Comparison of ENCODE assay signal across 18 cellular contexts in genomic region chr10:95963992-95964391, GRCh38. TPM values are rescaled to one million over a fixed set of nuclear protein-coding genes. Genes with fewer than 3 reads are reported as not detected.
DNase-seq lines count a peak whose midpoint lies in the region; ATAC-seq lines count a peak whose summit lies in the region.
"Had no signal": no experiment of that assay in that cellular context is flagged by ENCODE, and none has a peak within 500 bp of the region (broad histone marks: within the 10 kb centered on the region; RNA-seq: fewer than 3 reads in every experiment).

No MANE protein-coding gene starts in this region.

- H3K27ac Mint-ChIP-seq in activated CD4-positive, alpha-beta T cell treated with anti-CD3 and anti-CD28 coated beads, Interleukin-2, amount 10 ng/mL, durations not matched to agents 7 days and 5 days: peak overlapping the region; percentile 87
- peak overlapping the region; percentile 88 for H3K27ac Mint-ChIP-seq in activated CD4-positive, alpha-beta memory T cell treated with anti-CD3 and anti-CD28 coated beads, Interleukin-2, amount 10 ng/mL, durations not matched to agents 7 days and 5 days
- H3K27ac Mint-ChIP-seq in naive thymus-derived CD4-positive, alpha-beta T cell: peak overlapping the region; percentile 48 to 84 (median 64)

- H3K27me3 ChIP-seq in naive thymus-derived CD4-positive, alpha-beta T cell (ENCODE audit: control insufficient read depth in 2 of 2, insufficient read depth in 2 of 2, low read length in 2 of 2): no peaks in the 10 kb centered on the region
- H3K27me3 ChIP-seq: breast epithelium, pancreas, sigmoid colon, SJCRH30 had no signal

- peaks cover 15% of the 10 kb centered on the region for H3K4me1 Mint-ChIP-seq in activated CD4-positive, alpha-beta T cell treated with anti-CD3 and anti-CD28 coated beads, Interleukin-2, amount 10 ng/mL, durations not matched to agents 7 days and 5 days
- peaks cover 23% of the 10 kb centered on the region for H3K4me1 Mint-ChIP-seq in activated CD4-positive, alpha-beta memory T cell treated with anti-CD3 and anti-CD28 coated beads, Interleukin-2, amount 10 ng/mL, durations not matched to agents 7 days and 5 days
- peaks cover 9 to 30% (median 27%) of the 10 kb centered on the region in 7 donors for H3K4me1 Mint-ChIP-seq in naive thymus-derived CD4-positive, alpha-beta T cell

- H3K27me3 Mint-ChIP-seq in activated CD4-positive, alpha-beta T cell treated with anti-CD3 and anti-CD28 coated beads, Interleukin-2, amount 10 ng/mL, durations not matched to agents 7 days and 5 days: no peaks in the 10 kb centered on the region
- peaks cover 3% of the 10 kb centered on the region for H3K27me3 Mint-ChIP-seq in activated CD4-positive, alpha-beta memory T cell treated with anti-CD3 and anti-CD28 coated beads, Interleukin-2, amount 10 ng/mL, durations not matched to agents 7 days and 5 days
- peaks cover 0 to 7% (median 0%) of the 10 kb centered on the region in 5 donors for H3K27me3 Mint-ChIP-seq in naive thymus-derived CD4-positive, alpha-beta T cell

- POLR2A ChIA-PET in activated CD4-positive, alpha-beta T cell treated with anti-CD3 and anti-CD28 coated beads, Interleukin-2, amount 10 ng/mL, durations not matched to agents 7 days and 5 days (lab: Charles Lee): no interaction called here
- POLR2A ChIA-PET in activated CD4-positive, alpha-beta memory T cell treated with anti-CD3 and anti-CD28 coated beads, Interleukin-2, amount 10 ng/mL, durations not matched to agents 7 days and 5 days (lab: Charles Lee): interaction anchor here (0.8 to 2.0 kb wide), 4 partner anchors 57 to 166 kb away, joined by 3 to 14 read pairs (median 6); partner anchors contain the start of genes CC2D2B and ZNF518A
- POLR2A ChIA-PET in naive thymus-derived CD4-positive, alpha-beta T cell (lab: Charles Lee): interaction anchor here (1.0 kb wide), 1 partner anchor 166 kb away, joined by 3 read pairs; the partner anchor contains the start of gene ZNF518A

- H3K36me3 Mint-ChIP-seq in activated CD4-positive, alpha-beta T cell treated with anti-CD3 and anti-CD28 coated beads, Interleukin-2, amount 10 ng/mL, durations not matched to agents 7 days and 5 days (ENCODE audit: low read depth): no peaks in the 10 kb centered on the region
- peaks cover 6% of the 10 kb centered on the region for H3K36me3 Mint-ChIP-seq in activated CD4-positive, alpha-beta memory T cell treated with anti-CD3 and anti-CD28 coated beads, Interleukin-2, amount 10 ng/mL, durations not matched to agents 7 days and 5 days (ENCODE audit: low read depth)
- H3K36me3 Mint-ChIP-seq in naive thymus-derived CD4-positive, alpha-beta T cell: peaks cover 0 to 6% (median 3%) of the 10 kb centered on the region in 5 donors

- H3K4me3 ChIP-seq in naive thymus-derived CD4-positive, alpha-beta T cell (ENCODE audit: low read length): peak overlapping the region; percentile 12
- H3K4me3 ChIP-seq: breast epithelium, pancreas, sigmoid colon, SJCRH30 had no signal

- intact Hi-C loops in naive thymus-derived CD4-positive, alpha-beta T cell (cut with micrococcal nuclease): loop anchor here in 1 of 2 donors (1.0 kb wide), 1 partner anchor 57 kb away; the partner anchor contains the start of gene CC2D2B

- H3K9me3 ChIP-seq in naive thymus-derived CD4-positive, alpha-beta T cell (ENCODE audit: control insufficient read depth in 2 of 3, low read length in 3 of 3): peaks cover 0 to 6% (median 0%) of the 10 kb centered on the region in 3 experiments
- H3K9me3 ChIP-seq: pancreas, SJCRH30 had no signal

- peak overlapping the region; percentile 26 for H3K27ac ChIP-seq in naive thymus-derived CD4-positive, alpha-beta T cell (ENCODE audit: low read depth, low read length)
- H3K27ac ChIP-seq: breast epithelium, pancreas, sigmoid colon, SJCRH30 had no signal

- no peak for DNase-seq in activated CD4-positive, alpha-beta T cell treated with anti-CD3 and anti-CD28 coated beads, Interleukin-2, amount 10 ng/mL, durations not matched to agents 7 days and 5 days
- DNase-seq in activated CD4-positive, alpha-beta T cell treated with anti-CD3 and anti-CD28 coated beads for 1 hour: no peak
- DNase-seq in activated CD4-positive, alpha-beta memory T cell treated with anti-CD3 and anti-CD28 coated beads, Interleukin-2, amount 10 ng/mL, durations not matched to agents 7 days and 5 days: no peak
- DNase-seq in naive thymus-derived CD4-positive, alpha-beta T cell: no peak
- DNase-seq in activated gamma-delta T cell treated with Interleukin-2 at 50 U/mL for 16 hours: no peak
- DNase-seq: dermis blood vessel endothelial cell; NCI-H1930; pancreas; sigmoid colon; stimulated activated CD4-positive, alpha-beta T cell treated with anti-CD3 and anti-CD28 coated beads, Interleukin-2, amount 100 ng/mL, for 24 hours had no signal

- H3K4me3 Mint-ChIP-seq in activated CD4-positive, alpha-beta T cell treated with anti-CD3 and anti-CD28 coated beads, Interleukin-2, amount 10 ng/mL, durations not matched to agents 7 days and 5 days: no peak overlapping the region
- H3K4me3 Mint-ChIP-seq in activated CD4-positive, alpha-beta memory T cell treated with anti-CD3 and anti-CD28 coated beads, Interleukin-2, amount 10 ng/mL, durations not matched to agents 7 days and 5 days: peak overlapping the region; percentile 12
- H3K4me3 Mint-ChIP-seq in naive thymus-derived CD4-positive, alpha-beta T cell: peak overlapping the region; percentile 17 to 71 (median 62)

- H3K4me1 ChIP-seq in naive thymus-derived CD4-positive, alpha-beta T cell (ENCODE audit: control insufficient read depth in 2 of 2, insufficient read depth in 2 of 2, low read length in 2 of 2): peaks cover 5 to 14% of the 10 kb centered on the region in 2 donors
- H3K4me1 ChIP-seq: breast epithelium, pancreas, sigmoid colon, SJCRH30 had no signal

- ATAC-seq in GM21576 (IDR thresholded peaks at IDR 0.05; ENCODE audit: unreplicated experiment) (peak; percentile 6), GM21786 (IDR thresholded peaks at IDR 0.05; ENCODE audit: unreplicated experiment) (no peak), HG02610 (IDR thresholded peaks at IDR 0.05; ENCODE audit: unreplicated experiment) (no peak)
- ATAC-seq in naive thymus-derived CD4-positive, alpha-beta T cell: peak; percentile 22
- ATAC-seq: pancreas had no signal

- H3K36me3 ChIP-seq in naive thymus-derived CD4-positive, alpha-beta T cell (ENCODE audit: control insufficient read depth in 2 of 3, insufficient read depth in 3 of 3, low read length in 3 of 3): no peaks in the 10 kb centered on the region
- H3K36me3 ChIP-seq: breast epithelium, pancreas, sigmoid colon, SJCRH30 had no signal

- peaks cover 5% of the 10 kb centered on the region for H3K9me3 Mint-ChIP-seq in activated CD4-positive, alpha-beta T cell treated with anti-CD3 and anti-CD28 coated beads, Interleukin-2, amount 10 ng/mL, durations not matched to agents 7 days and 5 days
- H3K9me3 Mint-ChIP-seq in activated CD4-positive, alpha-beta memory T cell treated with anti-CD3 and anti-CD28 coated beads, Interleukin-2, amount 10 ng/mL, durations not matched to agents 7 days and 5 days: peaks cover 9% of the 10 kb centered on the region
- peaks cover 0 to 17% (median 7%) of the 10 kb centered on the region in 11 donors for H3K9me3 Mint-ChIP-seq in naive thymus-derived CD4-positive, alpha-beta T cell

- CTCF ChIA-PET in activated CD4-positive, alpha-beta T cell treated with anti-CD3 and anti-CD28 coated beads, Interleukin-2, amount 10 ng/mL, durations not matched to agents 7 days and 5 days (lab: Charles Lee): interaction anchor here (0.7 to 1.2 kb wide), 3 partner anchors 10 to 53 kb away, joined by 3 to 5 read pairs (median 3); no protein-coding TSS in a partner anchor
- CTCF ChIA-PET in activated CD4-positive, alpha-beta memory T cell treated with anti-CD3 and anti-CD28 coated beads, Interleukin-2, amount 10 ng/mL, durations not matched to agents 7 days and 5 days (lab: Charles Lee): interaction anchor here (1.0 to 3.9 kb wide), 4 partner anchors 56 to 312 kb away, joined by 3 to 18 read pairs (median 4); partner anchors contain the start of genes CC2D2B and TCTN3
- CTCF ChIA-PET in naive thymus-derived CD4-positive, alpha-beta T cell (lab: Charles Lee): no interaction called here

RNA-seq across cellular contexts. Expression of gene CC2D2B, which starts 56.2 kb away (rescaled TPM):
- not detected for total RNA-seq in activated CD4-positive, alpha-beta T cell treated with anti-CD3 and anti-CD28 coated beads, Interleukin-2, amount 10 ng/mL, durations not matched to agents 7 days and 5 days
- under 1 TPM; 0.35 to 0.40 TPM for total RNA-seq in activated CD4-positive, alpha-beta memory T cell treated with anti-CD3 and anti-CD28 coated beads, Interleukin-2, amount 10 ng/mL, durations not matched to agents 7 days and 5 days
- total RNA-seq in naive thymus-derived CD4-positive, alpha-beta T cell: under 1 TPM in 2 of 5 experiments, not detected in 3; 0.64 to 0.99 TPM
- polyA plus RNA-seq in naive thymus-derived CD4-positive, alpha-beta T cell: not detected
- total RNA-seq: activated CD8-positive, alpha-beta memory T cell treated with anti-CD3 and anti-CD28 coated beads for 36 hours; NCI-H460; SJCRH30 had no signal
- polyA plus RNA-seq: AG04450 had no signal

Comparison
In these comparisons a context has a peak if more than half of its experiments do, and no peak if none do; other contexts are left out.
1. ATAC-seq: peak in GM21576 (single experiment) and naive thymus-derived CD4-positive, alpha-beta T cell (single experiment); none in GM21786 (single experiment) and HG02610 (single experiment).
2. Peak in every context shown above with its lines, with median percentiles within 50 percentile points of each other: H3K27ac Mint-ChIP-seq.